In the genomic region with DNA sequence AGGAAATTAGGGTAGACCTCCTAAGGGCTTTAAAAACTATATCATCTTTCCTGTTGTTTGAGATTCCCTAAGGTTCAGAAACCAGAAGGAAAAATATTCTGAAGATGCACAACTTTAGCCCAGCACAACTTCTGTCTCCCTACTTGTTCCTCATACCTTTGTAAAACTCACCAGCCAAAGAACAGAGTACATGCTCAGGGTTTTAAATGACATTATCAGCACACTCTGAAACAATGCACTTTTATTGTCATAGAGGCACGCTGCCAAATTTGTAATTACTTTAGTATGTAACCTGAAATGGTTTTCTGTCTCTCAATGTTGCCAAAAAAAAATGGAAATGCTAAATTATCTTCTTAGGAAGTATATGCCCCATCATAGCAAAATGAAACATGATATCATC, we compare ENCODE assay signal across 24 cellular contexts.
"Had no signal": no experiment of that assay in that cellular context is flagged by ENCODE, and none has a peak within 500 bp of the region (broad histone marks: within the 10 kb centered on the region; RNA-seq: fewer than 3 reads in every experiment).

No MANE protein-coding gene starts in this region.

- ATAC-seq: body of pancreas; left ventricle myocardium superior; naive thymus-derived CD4-positive, alpha-beta T cell; right lobe of liver; stimulated activated naive CD8-positive, alpha-beta T cell treated with anti-CD3 and anti-CD28 coated beads, Interleukin-15, Interleukin-2, amounts not matched to agents 100 U/mL and 50 U/mL, for 24 hours had no signal

- H3K4me3 ChIP-seq: adrenal gland, body of pancreas, hepatocyte, ovary, right lobe of liver, testis, transverse colon had no signal

- H3K4me2 ChIP-seq: hepatocyte had no signal

- DNase-seq: activated CD4-positive, alpha-beta memory T cell treated with anti-CD3 and anti-CD28 coated beads for 36 hours; activated CD4-positive, alpha-beta T cell treated with anti-CD3 and anti-CD28 coated beads, Interleukin-2, amount 10 ng/mL, durations not matched to agents 24 days and 14 days; activated CD4-positive, CD25-positive, alpha-beta regulatory T cell treated with anti-CD3 and anti-CD28 coated beads, Interleukin-2, amount 50 U/mL, for 72 hours; activated CD8-positive, alpha-beta memory T cell treated with anti-CD3 and anti-CD28 coated beads, Interleukin-2, amount 50 U/mL, for 4 hours; activated effector memory CD4-positive, alpha-beta T cell treated with anti-CD3 and anti-CD28 coated beads, Interleukin-2, amount 50 U/mL, for 16 hours; activated naive CD4-positive, alpha-beta T cell treated with anti-CD3 and anti-CD28 coated beads for 36 hours; activated naive CD8-positive, alpha-beta T cell treated with anti-CD3 and anti-CD28 coated beads for 36 hours; activated T-cell treated with anti-CD3 and anti-CD28 coated beads, Interleukin-2, amount 50 U/mL, for 1 hour; adrenal gland; aorta; body of pancreas; effector CD8-positive, alpha-beta T cell; islet precursor cell; left ventricle myocardium superior; naive thymus-derived CD4-positive, alpha-beta T cell; ovary; right lobe of liver; stimulated activated CD4-positive, alpha-beta T cell treated with anti-CD3 and anti-CD28 coated beads, Interleukin-12 subunit alpha, Interleukin-12 subunit beta, amount 100 ng/mL, for 4 hours; stimulated activated CD4-positive, alpha-beta T cell treated with anti-CD3 and anti-CD28 coated beads, Interleukin-4, amount 100 ng/mL, for 1 hour; stimulated activated naive CD8-positive, alpha-beta T cell treated with anti-CD3 and anti-CD28 coated beads, Interleukin-15, Interleukin-2, amounts not matched to agents 100 U/mL and 50 U/mL, for 24 hours; T-helper 9 cell; testis; transverse colon had no signal

- H3K9me3 ChIP-seq: adrenal gland, ovary, right lobe of liver, testis, transverse colon had no signal

- H3K36me3 ChIP-seq: adrenal gland, ovary, right lobe of liver, transverse colon had no signal

- H3K79me2 ChIP-seq: hepatocyte had no signal

- H3K4me1 ChIP-seq: adrenal gland, body of pancreas, right lobe of liver, testis had no signal

- H3K27me3 ChIP-seq: adrenal gland, body of pancreas, hepatocyte, ovary, right lobe of liver, testis, transverse colon had no signal

- H3K27ac ChIP-seq: adrenal gland, body of pancreas, hepatocyte, ovary, right lobe of liver, testis, transverse colon had no signal
